Comparison of ENCODE assay signal across 1 cellular context in genomic region chr5:17443333-17444125, GRCh38.
TF ChIP-seq lines count a peak whose summit lies in the region.

No MANE protein-coding gene starts in this region.

TF ChIP-seq in HepG2, 621 proteins besides CTCF, POLR2A, EP300 and RAD21 (continued from another document):
- TF ChIP-seq ZNF770 (CRISPR knock-in tag; IDR thresholded peaks at IDR 0.05) (no peak), ZKSCAN1 (IDR thresholded peaks at IDR 0.05; ENCODE audit: low read length) (no peak), SP140L (CRISPR knock-in tag; IDR thresholded peaks at IDR 0.05; ENCODE audit: borderline replicate concordance) (no peak), CAMTA2 (CRISPR knock-in tag; IDR thresholded peaks at IDR 0.05; ENCODE audit: borderline replicate concordance) (no peak), GZF1 (CRISPR knock-in tag; IDR thresholded peaks at IDR 0.05) (no peak), KIAA2018 (CRISPR knock-in tag; IDR thresholded peaks at IDR 0.05; ENCODE audit: borderline replicate concordance) (no peak), ZNF20 (CRISPR knock-in tag; IDR thresholded peaks at IDR 0.05) (no peak), SRSF4 (IDR thresholded peaks at IDR 0.05; ENCODE audit: low read depth, low read length, poor library complexity, severe bottlenecking) (no peak), ZNF432 (CRISPR knock-in tag; IDR thresholded peaks at IDR 0.05; ENCODE audit: borderline replicate concordance) (no peak), PBX3 (CRISPR knock-in tag; IDR thresholded peaks at IDR 0.05; ENCODE audit: borderline replicate concordance) (no peak)
